Comparison of ENCODE assay signal across 1 cellular context in genomic region chr19:48136547-48136946, GRCh38.
TF ChIP-seq lines count a peak whose summit lies in the region.

No MANE protein-coding gene starts in this region.

TF ChIP-seq in K562, 482 proteins besides CTCF, POLR2A, EP300 and RAD21:
- TF ChIP-seq ZBTB17 (CRISPR knock-in tag; IDR thresholded peaks at IDR 0.05) (peak; percentile 91), MLLT1 (IDR thresholded peaks at IDR 0.05) (peak in 1 of 2 experiments; percentile 81; a peak in 1 of 4 replicates), ZBTB7A (IDR thresholded peaks at IDR 0.05; ENCODE audit: borderline replicate concordance, control insufficient read depth, low read depth, low read length) (no peak), ZNF23 (CRISPR knock-in tag; IDR thresholded peaks at IDR 0.05) (peak; percentile 78)
- TF ChIP-seq, protein P1, sequence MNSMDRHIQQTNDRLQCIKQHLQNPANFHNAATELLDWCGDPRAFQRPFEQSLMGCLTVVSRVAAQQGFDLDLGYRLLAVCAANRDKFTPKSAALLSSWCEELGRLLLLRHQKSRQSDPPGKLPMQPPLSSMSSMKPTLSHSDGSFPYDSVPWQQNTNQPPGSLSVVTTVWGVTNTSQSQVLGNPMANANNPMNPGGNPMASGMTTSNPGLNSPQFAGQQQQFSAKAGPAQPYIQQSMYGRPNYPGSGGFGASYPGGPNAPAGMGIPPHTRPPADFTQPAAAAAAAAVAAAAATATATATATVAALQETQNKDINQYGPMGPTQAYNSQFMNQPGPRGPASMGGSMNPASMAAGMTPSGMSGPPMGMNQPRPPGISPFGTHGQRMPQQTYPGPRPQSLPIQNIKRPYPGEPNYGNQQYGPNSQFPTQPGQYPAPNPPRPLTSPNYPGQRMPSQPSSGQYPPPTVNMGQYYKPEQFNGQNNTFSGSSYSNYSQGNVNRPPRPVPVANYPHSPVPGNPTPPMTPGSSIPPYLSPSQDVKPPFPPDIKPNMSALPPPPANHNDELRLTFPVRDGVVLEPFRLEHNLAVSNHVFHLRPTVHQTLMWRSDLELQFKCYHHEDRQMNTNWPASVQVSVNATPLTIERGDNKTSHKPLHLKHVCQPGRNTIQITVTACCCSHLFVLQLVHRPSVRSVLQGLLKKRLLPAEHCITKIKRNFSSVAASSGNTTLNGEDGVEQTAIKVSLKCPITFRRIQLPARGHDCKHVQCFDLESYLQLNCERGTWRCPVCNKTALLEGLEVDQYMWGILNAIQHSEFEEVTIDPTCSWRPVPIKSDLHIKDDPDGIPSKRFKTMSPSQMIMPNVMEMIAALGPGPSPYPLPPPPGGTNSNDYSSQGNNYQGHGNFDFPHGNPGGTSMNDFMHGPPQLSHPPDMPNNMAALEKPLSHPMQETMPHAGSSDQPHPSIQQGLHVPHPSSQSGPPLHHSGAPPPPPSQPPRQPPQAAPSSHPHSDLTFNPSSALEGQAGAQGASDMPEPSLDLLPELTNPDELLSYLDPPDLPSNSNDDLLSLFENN (IDR thresholded peaks at IDR 0.05; ENCODE audit: low read depth in 2 of 2, low read length in 2 of 2) = 0 out of 4 replicates have a peak, but pooled peaks of 1 of the 2 experiments have one; percentile 22
